ENCODE assay signal across 1 cellular context in the genomic region with DNA sequence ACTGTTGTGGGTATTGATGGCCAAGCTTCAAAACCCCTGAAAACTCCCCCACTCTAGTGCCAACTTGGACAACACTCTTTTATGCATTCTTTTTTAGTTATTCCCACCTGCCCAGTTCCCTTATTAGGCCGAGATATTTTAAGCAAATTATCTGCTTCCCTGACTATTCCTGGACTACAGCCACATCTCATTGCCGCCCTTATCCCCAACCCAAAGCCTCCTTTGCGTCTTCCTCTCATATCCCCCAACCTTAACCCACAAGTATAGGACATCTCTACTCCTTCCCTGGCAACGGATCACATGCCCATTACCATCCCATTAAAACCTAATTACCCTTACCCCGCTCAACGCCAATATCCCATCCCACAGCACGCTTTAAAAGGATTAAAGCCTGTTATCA. TPM values are rescaled to one million over a fixed set of nuclear protein-coding genes. Genes with fewer than 3 reads are reported as not detected.
"Had no signal": no experiment of that assay in that cellular context is flagged by ENCODE, and none has a peak within 500 bp of the region (broad histone marks: within the 10 kb centered on the region; RNA-seq: fewer than 3 reads in every experiment).

No MANE protein-coding gene starts in this region.

RNA-seq across cellular contexts. Expression of gene IL6, which starts 21.1 kb away (rescaled TPM):
- total RNA-seq: LHCN-M2 had no signal
